ENCODE assay signal across 27 cellular contexts in genomic region chr6:169426611-169427010, GRCh38.
"Had no signal": no experiment of that assay in that cellular context is flagged by ENCODE, and none has a peak within 500 bp of the region (broad histone marks: within the 10 kb centered on the region; RNA-seq: fewer than 3 reads in every experiment).

No MANE protein-coding gene starts in this region.

- H3K4me3 ChIP-seq: heart left ventricle, transverse colon had no signal

- H3K4me3 Mint-ChIP-seq: activated CD4-positive, alpha-beta memory T cell treated with anti-CD3 and anti-CD28 coated beads for 36 hours; activated CD4-positive, alpha-beta T cell treated with anti-CD3 and anti-CD28 coated beads, Interleukin-2, amount 10 ng/mL, durations not matched to agents 24 days and 14 days; activated T-helper 1 cell treated with anti-CD3 and anti-CD28 coated beads, Interleukin-12 subunit alpha, Interleukin-12 subunit beta, Interleukin-2, Interleukin-4 antibody, amounts not matched to agents 30 ng/mL and 10 ng/mL and 1 ng/mL, durations not matched to agents 14 hours and 24 hours and 36 hours; dendritic cell treated with granulocyte-macrophage colony-stimulating factor and Interleukin-4, amounts not matched to agents 40 ng/mL and 50 ng/mL, for 4 days; endodermal cell; memory B cell; T-helper 17 cell had no signal

- H3K4me1 ChIP-seq: foreskin keratinocyte had no signal

- H3K36me3 ChIP-seq: brain microvascular endothelial cell, heart left ventricle, neutrophil, transverse colon, WERI-Rb-1 had no signal

- H3K4me1 Mint-ChIP-seq: activated CD4-positive, alpha-beta T cell treated with anti-CD3 and anti-CD28 coated beads, Interleukin-2, amount 10 ng/mL, durations not matched to agents 24 days and 14 days; immature natural killer cell; memory B cell; naive thymus-derived CD8-positive, alpha-beta T cell had no signal

- H3K27ac Mint-ChIP-seq: activated CD4-positive, alpha-beta memory T cell treated with anti-CD3 and anti-CD28 coated beads for 36 hours; activated CD4-positive, alpha-beta T cell treated with anti-CD3 and anti-CD28 coated beads, Interleukin-2, amount 10 ng/mL, durations not matched to agents 24 days and 14 days; activated T-helper 1 cell treated with anti-CD3 and anti-CD28 coated beads, Interleukin-12 subunit alpha, Interleukin-12 subunit beta, Interleukin-2, Interleukin-4 antibody, amounts not matched to agents 30 ng/mL and 10 ng/mL and 1 ng/mL, durations not matched to agents 14 hours and 24 hours and 36 hours; dendritic cell treated with granulocyte-macrophage colony-stimulating factor and Interleukin-4, amounts not matched to agents 40 ng/mL and 50 ng/mL, for 4 days; endodermal cell; immature natural killer cell; memory B cell; naive thymus-derived CD8-positive, alpha-beta T cell; T-helper 17 cell had no signal

- H3K27ac ChIP-seq: foreskin keratinocyte, neutrophil, WERI-Rb-1 had no signal

- H3K27me3 Mint-ChIP-seq: activated CD4-positive, alpha-beta T cell treated with anti-CD3 and anti-CD28 coated beads, Interleukin-2, amount 10 ng/mL, durations not matched to agents 24 days and 14 days; dendritic cell treated with granulocyte-macrophage colony-stimulating factor and Interleukin-4, amounts not matched to agents 40 ng/mL and 50 ng/mL, for 4 days had no signal

- H3K36me3 Mint-ChIP-seq: memory B cell had no signal

- DNase-seq: activated CD4-positive, alpha-beta memory T cell treated with anti-CD3 and anti-CD28 coated beads for 36 hours; activated CD4-positive, CD25-positive, alpha-beta regulatory T cell treated with anti-CD3 and anti-CD28 coated beads, Interleukin-2, amount 50 U/mL, for 72 hours; activated CD8-positive, alpha-beta memory T cell treated with anti-CD3 and anti-CD28 coated beads, Interleukin-2, amount 50 U/mL, for 4 hours; activated effector memory CD4-positive, alpha-beta T cell treated with anti-CD3 and anti-CD28 coated beads, Interleukin-2, amount 50 U/mL, for 16 hours; activated naive CD4-positive, alpha-beta T cell treated with anti-CD3 and anti-CD28 coated beads, Interleukin-2, amount 50 U/mL, for 16 hours; activated T-cell treated with anti-CD3 and anti-CD28 coated beads, Interleukin-2, amount 50 U/mL, for 1 hour; amniotic stem cell; brain microvascular endothelial cell; caudate nucleus; endodermal cell; foreskin keratinocyte; heart left ventricle; hypothalamus; immature natural killer cell; kidney; left colon; naive thymus-derived CD8-positive, alpha-beta T cell; stimulated activated naive CD4-positive, alpha-beta T cell treated with Interleukin-2 at 50 U/mL for 16 hours; T-helper 17 cell; T1000; transverse colon; WERI-Rb-1 had no signal

- H3K27me3 ChIP-seq: brain microvascular endothelial cell, foreskin keratinocyte, neutrophil, transverse colon had no signal
